ENCODE assay signal across 19 cellular contexts in the genomic region with DNA sequence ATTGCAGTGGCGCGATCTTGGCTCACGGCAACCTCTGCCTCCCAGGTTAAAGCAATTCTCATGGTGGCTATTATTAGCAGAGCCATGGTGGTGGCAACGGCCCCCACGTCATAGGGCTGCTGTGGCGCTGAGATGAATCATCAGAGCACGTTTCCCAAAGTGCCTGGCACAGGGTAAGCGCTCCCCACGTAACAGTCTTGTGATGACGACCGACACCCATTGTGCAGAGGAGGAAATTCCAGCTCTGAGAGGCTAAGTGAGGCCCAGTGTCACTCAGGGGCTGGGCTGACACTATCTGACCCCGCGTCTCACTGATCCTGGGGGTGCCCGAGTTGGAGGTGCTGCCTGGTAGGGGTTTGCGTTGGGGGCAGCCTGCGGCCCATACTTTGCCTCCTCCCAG. TPM values are rescaled to one million over a fixed set of nuclear protein-coding genes. Genes with fewer than 3 reads are reported as not detected.
DNase-seq lines count a peak whose midpoint lies in the region; ATAC-seq and TF ChIP-seq lines count a peak whose summit lies in the region.
"Had no signal": no experiment of that assay in that cellular context is flagged by ENCODE, and none has a peak within 500 bp of the region (broad histone marks: within the 10 kb centered on the region; RNA-seq: fewer than 3 reads in every experiment).

No MANE protein-coding gene starts in this region.

- H3K9ac ChIP-seq in BLaER1 treated with 17β-estradiol and CSF1 and Interleukin-3, amounts not matched to agents 10 nM and 100 nM, result no peak overlapping the region

- H3K4me3 Mint-ChIP-seq in activated T-helper 17 cell treated with anti-CD3 and anti-CD28 coated beads, Interleukin-2, amount 50 U/mL, for 72 hours, result no peak overlapping the region
- H3K4me3 Mint-ChIP-seq in T-cell, result no peak overlapping the region

- H3K36me3 Mint-ChIP-seq in activated T-helper 17 cell treated with anti-CD3 and anti-CD28 coated beads, Interleukin-2, amount 50 U/mL, for 72 hours (ENCODE audit: low read depth), result no peaks in the 10 kb centered on the region
- H3K36me3 Mint-ChIP-seq in T-cell, result no peaks in the 10 kb centered on the region

- DNase-seq in HT1080 (ENCODE audit: low read depth), result peak; percentile 13
- peak in 1 of 3 donors; percentile 35 for DNase-seq in right cardiac atrium
- no peak for DNase-seq in hepatocyte (ENCODE audit: low spot score)
- DNase-seq in NCI-H1694 treated with DMSO at 0.1 percent for 48 hours (lab: John Stamatoyannopoulos, UW), result no peak
- DNase-seq in T-cell, result no peak
- DNase-seq: C1 segment of cervical spinal cord, COR-L47, DMS153, EL, IMR-90, NCI-H1092, NCI-H187, NCI-H446 treated with DMSO at 0.1 percent for 48 hours, NCI-H748 treated with DMSO at 0.1 percent for 48 hours, PC-3 had no signal

- H3K27ac ChIP-seq in BLaER1 treated with 17β-estradiol and CSF1 and Interleukin-3, amounts not matched to agents 10 nM and 100 nM, result peak overlapping the region in 3 of 11 experiments; percentile 5 to 49 (median 17); a peak in 2 of 22 replicates
- H3K27ac ChIP-seq in right cardiac atrium (ENCODE audit: low read length) (no peak overlapping the region), hepatocyte (no peak overlapping the region)

- no peaks in the 10 kb centered on the region for H4K20me1 ChIP-seq in BLaER1 treated with 17β-estradiol and CSF1 and Interleukin-3, amounts not matched to agents 10 nM and 100 nM
- H4K20me1 ChIP-seq in hepatocyte (ENCODE audit: insufficient read depth, poor library complexity, severe bottlenecking), result no peaks in the 10 kb centered on the region

- no peaks in the 10 kb centered on the region for H3K36me3 ChIP-seq in BLaER1 treated with 17β-estradiol and CSF1 and Interleukin-3, amounts not matched to agents 10 nM and 100 nM
- H3K36me3 ChIP-seq in hepatocyte (replicated peaks; ENCODE audit: insufficient read depth, low read depth), result no peaks in the 10 kb centered on the region
- H3K36me3 ChIP-seq: HAP-1 had no signal

- H3K4me1 ChIP-seq in BLaER1 treated with 17β-estradiol and CSF1 and Interleukin-3, amounts not matched to agents 10 nM and 100 nM, result peaks cover 20 to 69% (median 47%) of the 10 kb centered on the region in 10 experiments
- H3K4me1 ChIP-seq in right cardiac atrium (ENCODE audit: control insufficient read depth, insufficient read depth, low read length) (no peaks in the 10 kb centered on the region), hepatocyte (ENCODE audit: insufficient read depth) (peaks cover 6% of the 10 kb centered on the region)
- H3K4me1 ChIP-seq: HAP-1 had no signal

- H3K27me3 Mint-ChIP-seq in activated T-helper 17 cell treated with anti-CD3 and anti-CD28 coated beads, Interleukin-2, amount 50 U/mL, for 72 hours, result no peaks in the 10 kb centered on the region
- no peaks in the 10 kb centered on the region for H3K27me3 Mint-ChIP-seq in T-cell

- no peaks in the 10 kb centered on the region for H3K27me3 ChIP-seq in BLaER1 treated with 17β-estradiol and CSF1 and Interleukin-3, amounts not matched to agents 10 nM and 100 nM
- no peaks in the 10 kb centered on the region for H3K27me3 ChIP-seq in right cardiac atrium (ENCODE audit: control insufficient read depth, insufficient read depth)
- H3K27me3 ChIP-seq in hepatocyte, result peaks cover 6% of the 10 kb centered on the region

- POLR2A ChIA-PET in T-cell (lab: Charles Lee), result no interaction called here

- intact Hi-C loops in right cardiac atrium (cut with DNase I), result no loop called here

- WGBS in right cardiac atrium, result 59% methylated on average over 16 of the region's 16 CpGs
- WGBS in hepatocyte (ENCODE audit: low lambda C conversion rate, missing lambda C conversion rate), result 92% methylated on average over 16 of the region's 16 CpGs

- H3K79me2 ChIP-seq in hepatocyte, result no peaks in the 10 kb centered on the region

- peak overlapping the region; percentile 20 to 61 (median 46); a peak in 20 of 22 replicates for H3K4me2 ChIP-seq in BLaER1 treated with 17β-estradiol and CSF1 and Interleukin-3, amounts not matched to agents 10 nM and 100 nM
- H3K4me2 ChIP-seq in hepatocyte, result no peak overlapping the region

- no peak for TF ChIP-seq CTCF in hepatocyte (IDR thresholded peaks at IDR 0.05; ENCODE audit: poor library complexity)

- peaks cover 0 to 7% (median 0%) of the 10 kb centered on the region in 11 experiments; a peak in 3 of 22 replicates for H3K9me3 ChIP-seq in BLaER1 treated with 17β-estradiol and CSF1 and Interleukin-3, amounts not matched to agents 10 nM and 100 nM (replicated peaks in 1 of 11)
- H3K9me3 ChIP-seq in right cardiac atrium (ENCODE audit: control insufficient read depth, low read length) (no peaks in the 10 kb centered on the region), hepatocyte (ENCODE audit: low read depth) (no peaks in the 10 kb centered on the region)
- H3K9me3 ChIP-seq: HAP-1 had no signal

- no peaks in the 10 kb centered on the region for H3K9me3 Mint-ChIP-seq in activated T-helper 17 cell treated with anti-CD3 and anti-CD28 coated beads, Interleukin-2, amount 50 U/mL, for 72 hours
- H3K9me3 Mint-ChIP-seq in T-cell, result no peaks in the 10 kb centered on the region

- peak overlapping the region; percentile 46 for H3K27ac Mint-ChIP-seq in activated T-helper 17 cell treated with anti-CD3 and anti-CD28 coated beads, Interleukin-2, amount 50 U/mL, for 72 hours
- H3K27ac Mint-ChIP-seq in T-cell, result no peak overlapping the region

- CTCF ChIA-PET in T-cell (lab: Charles Lee), result no interaction called here

- peak; percentile 73 for ATAC-seq in activated T-helper 17 cell treated with anti-CD3 and anti-CD28 coated beads, Interleukin-2, amount 50 U/mL, for 72 hours (replicated peaks)
- ATAC-seq in right cardiac atrium (peak; percentile 34 to 84), T-cell (replicated peaks in 1 of 4) (no peak)
- ATAC-seq: PC-3 had no signal

- no peak overlapping the region for H2AFZ ChIP-seq in hepatocyte

- H3K4me3 ChIP-seq in BLaER1 treated with 17β-estradiol and CSF1 and Interleukin-3, amounts not matched to agents 10 nM and 100 nM, result no peak overlapping the region
- H3K4me3 ChIP-seq in right cardiac atrium (ENCODE audit: low read length), result no peak overlapping the region
- H3K4me3 ChIP-seq in hepatocyte, result no peak overlapping the region
- H3K4me3 ChIP-seq: HAP-1 had no signal

- H3K4me1 Mint-ChIP-seq in activated T-helper 17 cell treated with anti-CD3 and anti-CD28 coated beads, Interleukin-2, amount 50 U/mL, for 72 hours, result peaks cover 10% of the 10 kb centered on the region
- H3K4me1 Mint-ChIP-seq in T-cell, result peaks cover 28 to 52% (median 28%) of the 10 kb centered on the region in 3 donors

- no peaks in the 10 kb centered on the region for H3K9me2 ChIP-seq in hepatocyte (replicated peaks; ENCODE audit: insufficient read depth)

RNA-seq across cellular contexts. Expression of a gene that starts 16.2 kb away (rescaled TPM):
- not detected in 2 replicates for total RNA-seq in HT1080 (2014; rRNA removed; shearing (Covaris generic))
- polyA plus RNA-seq in HT1080 (2015; cell fraction: cytosol; rRNA removed), result not detected in 2 replicates
- polyA plus RNA-seq in HT1080 (2015; cell fraction: nucleus; rRNA removed), result not detected in 2 replicates
- total RNA-seq in activated T-helper 17 cell treated with anti-CD3 and anti-CD28 coated beads, Interleukin-2, amount 50 U/mL, for 72 hours, result not detected
- not detected for total RNA-seq in right cardiac atrium
- polyA plus RNA-seq in right cardiac atrium, result not detected
- not detected in 2 replicates for total RNA-seq in hepatocyte
- polyA plus RNA-seq in hepatocyte, result not detected in 2 replicates
- not detected for total RNA-seq in T-cell
- total RNA-seq: IMR-90, LHCN-M2, PC-3 had no signal
- polyA plus RNA-seq: IMR-90 had no signal

RNA-seq across cellular contexts. Expression of a gene that starts 19.5 kb away (rescaled TPM):
- total RNA-seq in HT1080 (2014; rRNA removed; shearing (Covaris generic)), result not detected in 2 replicates
- not detected in 2 replicates for polyA plus RNA-seq in HT1080 (2015; cell fraction: cytosol; rRNA removed)
- polyA plus RNA-seq in HT1080 (2015; cell fraction: nucleus; rRNA removed), result not detected in 2 replicates
- total RNA-seq in activated T-helper 17 cell treated with anti-CD3 and anti-CD28 coated beads, Interleukin-2, amount 50 U/mL, for 72 hours, result not detected
- not detected for total RNA-seq in right cardiac atrium
- not detected for polyA plus RNA-seq in right cardiac atrium
- total RNA-seq in hepatocyte, result 0.52 and 0.70 TPM in 2 replicates
- polyA plus RNA-seq in hepatocyte, result 0.30 and 1.0 TPM in 2 replicates
- under 1 TPM in 3 of 5 donors, not detected in 2; 0.16 to 0.29 (median 0.22) TPM for total RNA-seq in T-cell
- total RNA-seq: IMR-90, LHCN-M2, PC-3 had no signal
- polyA plus RNA-seq: IMR-90 had no signal

RNA-seq across cellular contexts. Expression of a gene that starts 43.4 kb away (rescaled TPM):
- not detected in 2 replicates for total RNA-seq in HT1080 (2014; rRNA removed; shearing (Covaris generic))
- not detected in 2 replicates for polyA plus RNA-seq in HT1080 (2015; cell fraction: cytosol; rRNA removed)
- polyA plus RNA-seq in HT1080 (2015; cell fraction: nucleus; rRNA removed), result not detected in 2 replicates
- not detected for total RNA-seq in activated T-helper 17 cell treated with anti-CD3 and anti-CD28 coated beads, Interleukin-2, amount 50 U/mL, for 72 hours
- not detected for total RNA-seq in right cardiac atrium
- polyA plus RNA-seq in right cardiac atrium, result not detected
- total RNA-seq in hepatocyte, result not detected in 2 replicates
- polyA plus RNA-seq in hepatocyte, result not detected in 2 replicates
- not detected for total RNA-seq in T-cell
- total RNA-seq: IMR-90, LHCN-M2, PC-3 had no signal
- polyA plus RNA-seq: IMR-90 had no signal

Comparison
In these comparisons a context has a peak if more than half of its experiments do, and no peak if none do; other contexts are left out.
1. ATAC-seq: peak in activated T-helper 17 cell treated with anti-CD3 and anti-CD28 coated beads, Interleukin-2, amount 50 U/mL, for 72 hours (single experiment) and right cardiac atrium (2 of 2); none in T-cell (0 of 4).